Comparison of ENCODE assay signal across 1 cellular context in genomic region chr1:181033799-181034391, GRCh38.
TF ChIP-seq lines count a peak whose summit lies in the region.

Gene MR1 (plus strand): TSS chr1:181033983. CDS start chr1:181034008, 25 bp downstream.

TF ChIP-seq in K562, 482 proteins besides CTCF, POLR2A, EP300 and RAD21 (continued from another document):
- no peak for TF ChIP-seq CUX1 (CRISPR knock-in tag; IDR thresholded peaks at IDR 0.05)
- 0 out of 2 replicates have a peak, but pooled peaks have one; percentile 4 for TF ChIP-seq SPI1 (IDR thresholded peaks at IDR 0.05; ENCODE audit: borderline replicate concordance, low read depth, low read length)
- peak; percentile 94; the same call in 1 of the 2 replicates for TF ChIP-seq GTF2F1 (IDR thresholded peaks at IDR 0.05; ENCODE audit: low read depth, low read length)
- no peak for TF ChIP-seq FOSL1 (tag; conservative IDR thresholded peaks at IDR 0.05)
- peak; percentile 69 for TF ChIP-seq FOS (IDR thresholded peaks at IDR 0.05; ENCODE audit: extremely low read depth, insufficient read length)
- TF ChIP-seq CREB1 (IDR thresholded peaks at IDR 0.05) = peak; percentile 92
- peak; percentile 92 for TF ChIP-seq CREB1 (CRISPR knock-in tag; IDR thresholded peaks at IDR 0.05)
- TF ChIP-seq, protein P1, sequence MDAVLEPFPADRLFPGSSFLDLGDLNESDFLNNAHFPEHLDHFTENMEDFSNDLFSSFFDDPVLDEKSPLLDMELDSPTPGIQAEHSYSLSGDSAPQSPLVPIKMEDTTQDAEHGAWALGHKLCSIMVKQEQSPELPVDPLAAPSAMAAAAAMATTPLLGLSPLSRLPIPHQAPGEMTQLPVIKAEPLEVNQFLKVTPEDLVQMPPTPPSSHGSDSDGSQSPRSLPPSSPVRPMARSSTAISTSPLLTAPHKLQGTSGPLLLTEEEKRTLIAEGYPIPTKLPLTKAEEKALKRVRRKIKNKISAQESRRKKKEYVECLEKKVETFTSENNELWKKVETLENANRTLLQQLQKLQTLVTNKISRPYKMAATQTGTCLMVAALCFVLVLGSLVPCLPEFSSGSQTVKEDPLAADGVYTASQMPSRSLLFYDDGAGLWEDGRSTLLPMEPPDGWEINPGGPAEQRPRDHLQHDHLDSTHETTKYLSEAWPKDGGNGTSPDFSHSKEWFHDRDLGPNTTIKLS (IDR thresholded peaks at IDR 0.05; ENCODE audit: borderline replicate concordance, low read depth) = 0 out of 2 replicates have a peak, but pooled peaks have one; percentile 44
- TF ChIP-seq ARNT (IDR thresholded peaks at IDR 0.05) = peak in 1 of 2 experiments; percentile 71; a peak in 2 of 4 replicates
- peak; percentile 44; the same call in 1 of the 2 replicates for TF ChIP-seq NCOA1 (IDR thresholded peaks at IDR 0.05; ENCODE audit: low read depth)
- no peak for TF ChIP-seq BRD4 (IDR thresholded peaks at IDR 0.05)
- TF ChIP-seq ZNF316 (IDR thresholded peaks at IDR 0.05) = peak; percentile 99
- no peak for TF ChIP-seq SNRNP70 (optimal IDR thresholded peaks at IDR 0.05; ENCODE audit: low read depth, low read length)
- peak; percentile 20; the same call in 1 of the 2 replicates for TF ChIP-seq MBD2 (IDR thresholded peaks at IDR 0.05; ENCODE audit: borderline replicate concordance, low read depth)
- no peak for TF ChIP-seq SAFB2 (IDR thresholded peaks at IDR 0.05; ENCODE audit: borderline replicate concordance, low read depth, low read length, severe bottlenecking)
- TF ChIP-seq, protein P2, sequence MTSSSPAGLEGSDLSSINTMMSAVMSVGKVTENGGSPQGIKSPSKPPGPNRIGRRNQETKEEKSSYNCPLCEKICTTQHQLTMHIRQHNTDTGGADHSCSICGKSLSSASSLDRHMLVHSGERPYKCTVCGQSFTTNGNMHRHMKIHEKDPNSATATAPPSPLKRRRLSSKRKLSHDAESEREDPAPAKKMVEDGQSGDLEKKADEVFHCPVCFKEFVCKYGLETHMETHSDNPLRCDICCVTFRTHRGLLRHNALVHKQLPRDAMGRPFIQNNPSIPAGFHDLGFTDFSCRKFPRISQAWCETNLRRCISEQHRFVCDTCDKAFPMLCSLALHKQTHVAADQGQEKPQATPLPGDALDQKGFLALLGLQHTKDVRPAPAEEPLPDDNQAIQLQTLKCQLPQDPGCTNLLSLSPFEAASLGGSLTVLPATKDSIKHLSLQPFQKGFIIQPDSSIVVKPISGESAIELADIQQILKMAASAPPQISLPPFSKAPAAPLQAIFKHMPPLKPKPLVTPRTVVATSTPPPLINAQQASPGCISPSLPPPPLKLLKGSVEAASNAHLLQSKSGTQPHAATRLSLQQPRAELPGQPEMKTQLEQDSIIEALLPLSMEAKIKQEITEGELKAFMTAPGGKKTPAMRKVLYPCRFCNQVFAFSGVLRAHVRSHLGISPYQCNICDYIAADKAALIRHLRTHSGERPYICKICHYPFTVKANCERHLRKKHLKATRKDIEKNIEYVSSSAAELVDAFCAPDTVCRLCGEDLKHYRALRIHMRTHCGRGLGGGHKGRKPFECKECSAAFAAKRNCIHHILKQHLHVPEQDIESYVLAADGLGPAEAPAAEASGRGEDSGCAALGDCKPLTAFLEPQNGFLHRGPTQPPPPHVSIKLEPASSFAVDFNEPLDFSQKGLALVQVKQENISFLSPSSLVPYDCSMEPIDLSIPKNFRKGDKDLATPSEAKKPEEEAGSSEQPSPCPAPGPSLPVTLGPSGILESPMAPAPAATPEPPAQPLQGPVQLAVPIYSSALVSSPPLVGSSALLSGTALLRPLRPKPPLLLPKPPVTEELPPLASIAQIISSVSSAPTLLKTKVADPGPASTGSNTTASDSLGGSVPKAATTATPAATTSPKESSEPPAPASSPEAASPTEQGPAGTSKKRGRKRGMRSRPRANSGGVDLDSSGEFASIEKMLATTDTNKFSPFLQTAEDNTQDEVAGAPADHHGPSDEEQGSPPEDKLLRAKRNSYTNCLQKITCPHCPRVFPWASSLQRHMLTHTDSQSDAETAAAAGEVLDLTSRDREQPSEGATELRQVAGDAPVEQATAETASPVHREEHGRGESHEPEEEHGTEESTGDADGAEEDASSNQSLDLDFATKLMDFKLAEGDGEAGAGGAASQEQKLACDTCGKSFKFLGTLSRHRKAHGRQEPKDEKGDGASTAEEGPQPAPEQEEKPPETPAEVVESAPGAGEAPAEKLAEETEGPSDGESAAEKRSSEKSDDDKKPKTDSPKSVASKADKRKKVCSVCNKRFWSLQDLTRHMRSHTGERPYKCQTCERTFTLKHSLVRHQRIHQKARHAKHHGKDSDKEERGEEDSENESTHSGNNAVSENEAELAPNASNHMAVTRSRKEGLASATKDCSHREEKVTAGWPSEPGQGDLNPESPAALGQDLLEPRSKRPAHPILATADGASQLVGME (CRISPR knock-in tag; IDR thresholded peaks at IDR 0.05) = no peak
- peak; percentile 30; the same call in 1 of the 2 replicates for TF ChIP-seq ELF4 (CRISPR knock-in tag; IDR thresholded peaks at IDR 0.05)
- 0 out of 2 replicates have a peak, but pooled peaks have one; percentile 34 for TF ChIP-seq KAT7 (CRISPR knock-in tag; IDR thresholded peaks at IDR 0.05; ENCODE audit: borderline replicate concordance)
- TF ChIP-seq ATF7 (IDR thresholded peaks at IDR 0.05) = peak; percentile 26; the same call in 1 of the 2 replicates
- TF ChIP-seq RBFOX2 (IDR thresholded peaks at IDR 0.05; ENCODE audit: low read depth, low read length) = peak; percentile 62
